20 cellular contexts compared by ENCODE assay signal in genomic region chr20:46964299-46965123, GRCh38.
DNase-seq lines count a peak whose midpoint lies in the region; ATAC-seq and TF ChIP-seq lines count a peak whose summit lies in the region.
"Had no signal": no experiment of that assay in that cellular context is flagged by ENCODE, and none has a peak within 500 bp of the region (broad histone marks: within the 10 kb centered on the region; RNA-seq: fewer than 3 reads in every experiment).

No MANE protein-coding gene starts in this region.

- 78 to 80% methylated on average over 17 of the region's 17 CpGs for WGBS in esophagus, 2 donors

- H3K27me3 ChIP-seq in esophagus (ENCODE audit: control insufficient read depth in 1 of 2, insufficient read depth in 2 of 2, low read length in 2 of 2): no peaks in the 10 kb centered on the region
- H3K27me3 ChIP-seq: SJSA1, uterus had no signal

- H3K36me3 ChIP-seq in esophagus (ENCODE audit: control insufficient read depth in 2 of 2, insufficient read depth in 2 of 2, low read length in 1 of 2): no peaks in the 10 kb centered on the region
- H3K36me3 ChIP-seq: SJSA1, uterus had no signal

- H3K36me3 Mint-ChIP-seq in type B pancreatic cell: no peaks in the 10 kb centered on the region
- no peaks in the 10 kb centered on the region for H3K36me3 Mint-ChIP-seq in activated T-cell treated with anti-CD3 and anti-CD28 coated beads, Interleukin-2, amount 50 U/mL, for 4 hours (ENCODE audit: insufficient read depth)
- H3K36me3 Mint-ChIP-seq: CD4-positive, CD25-positive, alpha-beta regulatory T cell; IgD-negative memory B cell; immature natural killer cell; memory B cell had no signal

- peaks cover 27% of the 10 kb centered on the region for H3K4me1 Mint-ChIP-seq in type B pancreatic cell (ENCODE audit: unreplicated experiment)
- H3K4me1 Mint-ChIP-seq in activated T-cell treated with anti-CD3 and anti-CD28 coated beads, Interleukin-2, amount 50 U/mL, for 4 hours (ENCODE audit: low read depth): no peaks in the 10 kb centered on the region
- H3K4me1 Mint-ChIP-seq: CD4-positive, CD25-positive, alpha-beta regulatory T cell; immature natural killer cell; memory B cell had no signal

- peak overlapping the region; percentile 44 for H3K27ac Mint-ChIP-seq in type B pancreatic cell
- H3K27ac Mint-ChIP-seq: CD4-positive, CD25-positive, alpha-beta regulatory T cell; IgD-negative memory B cell; immature natural killer cell; memory B cell; stimulated activated naive CD8-positive, alpha-beta T cell treated with anti-CD3 and anti-CD28 coated beads, Interleukin-15, Interleukin-2, amounts not matched to agents 100 ng/mL and 50 ng/mL, for 24 hours had no signal

- H3K27me3 Mint-ChIP-seq in type B pancreatic cell: no peaks in the 10 kb centered on the region
- peaks cover 5% of the 10 kb centered on the region for H3K27me3 Mint-ChIP-seq in activated T-cell treated with anti-CD3 and anti-CD28 coated beads, Interleukin-2, amount 50 U/mL, for 4 hours (ENCODE audit: low read depth)
- H3K27me3 Mint-ChIP-seq: CD4-positive, CD25-positive, alpha-beta regulatory T cell had no signal

- no peak for TF ChIP-seq CTCF in type B pancreatic cell (conservative IDR thresholded peaks at IDR 0.05)

- H3K9me3 Mint-ChIP-seq in type B pancreatic cell: no peaks in the 10 kb centered on the region
- no peaks in the 10 kb centered on the region for H3K9me3 Mint-ChIP-seq in activated T-cell treated with anti-CD3 and anti-CD28 coated beads, Interleukin-2, amount 50 U/mL, for 4 hours
- H3K9me3 Mint-ChIP-seq: stimulated activated naive CD8-positive, alpha-beta T cell treated with anti-CD3 and anti-CD28 coated beads, Interleukin-15, Interleukin-2, amounts not matched to agents 100 ng/mL and 50 ng/mL, for 24 hours had no signal

- H3K27ac ChIP-seq in esophagus (ENCODE audit: low read depth in 2 of 2, low read length in 1 of 2): peak overlapping the region; percentile 78 to 96
- H3K27ac ChIP-seq: SJSA1, uterus had no signal

- DNase-seq in NCI-H82 (lab: John Stamatoyannopoulos, UW): peak; percentile 16
- no peak for DNase-seq in NCI-H82 treated with DMSO at 0.1 percent for 48 hours (lab: John Stamatoyannopoulos, UW; ENCODE audit: unreplicated experiment)
- peak; percentile 82 for DNase-seq in NCI-H69 (lab: John Stamatoyannopoulos, UW)
- no peak for DNase-seq in type B pancreatic cell (ENCODE audit: extremely low spot score, unreplicated experiment)
- no peak for DNase-seq in globus pallidus (ENCODE audit: low spot score)
- no peak for DNase-seq in activated T-cell treated with anti-CD3 and anti-CD28 coated beads, Interleukin-2, amount 50 U/mL, for 4 hours
- DNase-seq: ACHN; activated gamma-delta T cell treated with Interleukin-2 at 50 U/mL for 16 hours; CD4-positive, CD25-positive, alpha-beta regulatory T cell; cortex of kidney; immature natural killer cell; nephron progenitor cell; stimulated activated CD4-positive, alpha-beta T cell treated with anti-CD3 and anti-CD28 coated beads, Interleukin-15, amount 100 ng/mL, for 24 hours; uterus had no signal

- H3K4me1 ChIP-seq in esophagus (ENCODE audit: control insufficient read depth in 2 of 2, insufficient read depth in 2 of 2, low read length in 1 of 2): peaks cover 2 to 17% of the 10 kb centered on the region in 2 donors
- H3K4me1 ChIP-seq: uterus had no signal

- H3K4me3 ChIP-seq in esophagus (ENCODE audit: low read depth in 1 of 2, low read length in 2 of 2): no peak overlapping the region
- H3K4me3 ChIP-seq: SJSA1, uterus had no signal

- no peak overlapping the region for H3K4me3 Mint-ChIP-seq in type B pancreatic cell
- no peak overlapping the region for H3K4me3 Mint-ChIP-seq in activated T-cell treated with anti-CD3 and anti-CD28 coated beads, Interleukin-2, amount 50 U/mL, for 4 hours
- H3K4me3 Mint-ChIP-seq: CD4-positive, CD25-positive, alpha-beta regulatory T cell; IgD-negative memory B cell; immature natural killer cell; memory B cell; nephron progenitor cell; stimulated activated naive CD8-positive, alpha-beta T cell treated with anti-CD3 and anti-CD28 coated beads, Interleukin-15, Interleukin-2, amounts not matched to agents 100 ng/mL and 50 ng/mL, for 24 hours had no signal

- no peak for ATAC-seq in activated T-cell treated with anti-CD3 and anti-CD28 coated beads, Interleukin-2, amount 50 U/mL, for 4 hours
- ATAC-seq in HG03139 (IDR thresholded peaks at IDR 0.05; ENCODE audit: unreplicated experiment): no peak

- H3K9me3 ChIP-seq in esophagus (ENCODE audit: control insufficient read depth in 2 of 2, insufficient read depth in 1 of 2, low read depth in 1 of 2, low read length in 1 of 2): no peaks in the 10 kb centered on the region
- H3K9me3 ChIP-seq: SJSA1, uterus had no signal

Comparison
In these comparisons a context has a peak if more than half of its experiments do, and no peak if none do; other contexts are left out.
1. DNase-seq: peak in NCI-H82 (single experiment) and NCI-H69 (single experiment); none in NCI-H82 treated with DMSO at 0.1 percent for 48 hours (single experiment), type B pancreatic cell (single experiment), globus pallidus (single experiment) and activated T-cell treated with anti-CD3 and anti-CD28 coated beads, Interleukin-2, amount 50 U/mL, for 4 hours (single experiment).